In genomic region chr12:34219046-34219770, GRCh38 we compare ENCODE assay signal across 9 cellular contexts.
DNase-seq lines count a peak whose midpoint lies in the region; ATAC-seq and TF ChIP-seq lines count a peak whose summit lies in the region.
"Had no signal": no experiment of that assay in that cellular context is flagged by ENCODE, and none has a peak within 500 bp of the region (broad histone marks: within the 10 kb centered on the region; RNA-seq: fewer than 3 reads in every experiment).

No MANE protein-coding gene starts in this region.

- no peaks in the 10 kb centered on the region for H3K9me3 Mint-ChIP-seq in activated CD4-positive, alpha-beta T cell treated with anti-CD3 and anti-CD28 coated beads, Interleukin-2, amount 10 ng/mL, durations not matched to agents 24 days and 14 days
- peaks cover 49% of the 10 kb centered on the region for H3K9me3 Mint-ChIP-seq in WTC11

- H3K27ac ChIP-seq in right cardiac atrium (ENCODE audit: low read length) (no peak overlapping the region), subcutaneous abdominal adipose tissue (ENCODE audit: low read depth, low read length) (no peak overlapping the region), tibial nerve (no peak overlapping the region)

- H3K9ac ChIP-seq in subcutaneous abdominal adipose tissue (ENCODE audit: low read length in 5 of 5): peak overlapping the region in 2 of 5 donors; percentile 13 to 23

- ATAC-seq in right cardiac atrium (peak; percentile 40 to 48), WTC11 (no peak)

- TF ChIP-seq CTCF in WTC11 (IDR thresholded peaks at IDR 0.05) (no peak), tibial nerve (IDR thresholded peaks at IDR 0.05) (no peak)

- CTCF ChIA-PET in WTC11 (lab: Charles Lee): no interaction called here

- H3K27me3 Mint-ChIP-seq in activated CD4-positive, alpha-beta T cell treated with anti-CD3 and anti-CD28 coated beads, Interleukin-2, amount 10 ng/mL, durations not matched to agents 24 days and 14 days: peaks cover 9% of the 10 kb centered on the region
- peaks cover 5% of the 10 kb centered on the region; the same call in 1 of the 2 replicates for H3K27me3 Mint-ChIP-seq in WTC11 (ENCODE audit: low read depth)

- H3K4me3 ChIP-seq in right cardiac atrium (ENCODE audit: low read length) (peak overlapping the region; percentile 60), subcutaneous abdominal adipose tissue (ENCODE audit: low read depth in 1 of 5, low read length in 5 of 5) (peak overlapping the region; percentile 10 to 63 (median 56)), tibial nerve (peak overlapping the region in 2 of 4 donors; percentile 26 to 47)

- peak overlapping the region; percentile 80 for H3K27ac Mint-ChIP-seq in activated CD4-positive, alpha-beta T cell treated with anti-CD3 and anti-CD28 coated beads, Interleukin-2, amount 10 ng/mL, durations not matched to agents 24 days and 14 days
- no peak overlapping the region for H3K27ac Mint-ChIP-seq in WTC11
- H3K27ac Mint-ChIP-seq: nephron had no signal

- H3K36me3 ChIP-seq in subcutaneous abdominal adipose tissue (ENCODE audit: control insufficient read depth in 5 of 5, insufficient read depth in 5 of 5, low read length in 5 of 5): no peaks in the 10 kb centered on the region
- no peaks in the 10 kb centered on the region for H3K36me3 ChIP-seq in tibial nerve

- POLR2A ChIA-PET in WTC11 (lab: Charles Lee): no interaction called here

- H3K36me3 Mint-ChIP-seq in activated CD4-positive, alpha-beta T cell treated with anti-CD3 and anti-CD28 coated beads, Interleukin-2, amount 10 ng/mL, durations not matched to agents 24 days and 14 days (ENCODE audit: low read depth): no peaks in the 10 kb centered on the region
- peaks cover 57% of the 10 kb centered on the region for H3K36me3 Mint-ChIP-seq in WTC11

- no peaks in the 10 kb centered on the region for H3K4me1 ChIP-seq in right cardiac atrium (ENCODE audit: control insufficient read depth, insufficient read depth, low read length)
- H3K4me1 ChIP-seq in subcutaneous abdominal adipose tissue (ENCODE audit: control insufficient read depth in 5 of 5, insufficient read depth in 5 of 5, low read length in 5 of 5): peaks cover 0 to 11% (median 9%) of the 10 kb centered on the region in 5 donors
- peaks cover 0 to 9% (median 0%) of the 10 kb centered on the region in 4 donors for H3K4me1 ChIP-seq in tibial nerve

- H3K4me3 Mint-ChIP-seq in activated CD4-positive, alpha-beta T cell treated with anti-CD3 and anti-CD28 coated beads, Interleukin-2, amount 10 ng/mL, durations not matched to agents 24 days and 14 days: peak overlapping the region; percentile 89
- H3K4me3 Mint-ChIP-seq in WTC11: no peak overlapping the region
- H3K4me3 Mint-ChIP-seq: nephron had no signal

- TF ChIP-seq POLR2A in tibial nerve (IDR thresholded peaks at IDR 0.05): no peak

- intact Hi-C loops in activated CD4-positive, alpha-beta T cell treated with anti-CD3 and anti-CD28 coated beads, Interleukin-2, amount 10 ng/mL, durations not matched to agents 24 days and 14 days (cut with micrococcal nuclease): loop anchor here (5.0 kb wide), 1 partner anchor 197 kb away; the partner anchor contains the start of gene ALG10
- intact Hi-C loops in right cardiac atrium (cut with DNase I): loop anchor here (2.0 to 10.0 kb wide), 5 partner anchors 94 to 184 kb away; no protein-coding TSS in a partner anchor

- TF ChIP-seq EP300 in tibial nerve (IDR thresholded peaks at IDR 0.05): no peak

- no peak for DNase-seq in activated CD4-positive, alpha-beta T cell treated with anti-CD3 and anti-CD28 coated beads, Interleukin-2, amount 10 ng/mL, durations not matched to agents 24 days and 14 days
- no peak for DNase-seq in activated CD4-positive, alpha-beta T cell treated with anti-CD3 and anti-CD28 coated beads for 1 hour
- DNase-seq in NCI-H774 (lab: John Stamatoyannopoulos, UW): peak; percentile 24
- no peak for DNase-seq in right cardiac atrium
- no peak for DNase-seq in amniotic stem cell (lab: John Stamatoyannopoulos, UW)
- DNase-seq in WTC11 (ENCODE audit: low spot score): no peak
- DNase-seq in tibial nerve (ENCODE audit: low spot score in 2 of 2): no peak

- H3K27me3 ChIP-seq in right cardiac atrium (ENCODE audit: control insufficient read depth, insufficient read depth): no peaks in the 10 kb centered on the region
- peaks cover 3 to 12% (median 4%) of the 10 kb centered on the region in 5 donors for H3K27me3 ChIP-seq in subcutaneous abdominal adipose tissue (ENCODE audit: control insufficient read depth in 5 of 5, insufficient read depth in 4 of 5, low read length in 5 of 5)
- peaks cover 0 to 3% of the 10 kb centered on the region in 2 donors for H3K27me3 ChIP-seq in tibial nerve

- H3K4me1 Mint-ChIP-seq in activated CD4-positive, alpha-beta T cell treated with anti-CD3 and anti-CD28 coated beads, Interleukin-2, amount 10 ng/mL, durations not matched to agents 24 days and 14 days: peaks cover 8% of the 10 kb centered on the region
- no peaks in the 10 kb centered on the region for H3K4me1 Mint-ChIP-seq in WTC11
- H3K4me1 Mint-ChIP-seq: nephron had no signal

- WGBS in right cardiac atrium: 35% methylated on average over 42 of the region's 42 CpGs
- 58 to 63% methylated on average over 42 of the region's 42 CpGs for WGBS in tibial nerve, 2 donors

- H3K9me3 ChIP-seq in right cardiac atrium (ENCODE audit: control insufficient read depth, low read length) (no peaks in the 10 kb centered on the region), subcutaneous abdominal adipose tissue (ENCODE audit: control insufficient read depth in 5 of 5, low read length in 5 of 5) (no peaks in the 10 kb centered on the region), tibial nerve (no peaks in the 10 kb centered on the region)

TF ChIP-seq in WTC11, 78 proteins besides CTCF, POLR2A, EP300 and RAD21:
- TF ChIP-seq KAT7 (CRISPR knock-in tag; IDR thresholded peaks at IDR 0.05; ENCODE audit: borderline replicate concordance) (no peak), RELA (CRISPR knock-in tag; IDR thresholded peaks at IDR 0.05; ENCODE audit: borderline replicate concordance) (no peak), ZNF416 (CRISPR knock-in tag; IDR thresholded peaks at IDR 0.05) (no peak), EMX1 (CRISPR knock-in tag; IDR thresholded peaks at IDR 0.05) (no peak), FOXJ3 (CRISPR knock-in tag; IDR thresholded peaks at IDR 0.05; ENCODE audit: borderline replicate concordance) (no peak), IRF2 (CRISPR knock-in tag; IDR thresholded peaks at IDR 0.05; ENCODE audit: borderline replicate concordance, low read depth) (no peak), SMAD3 (CRISPR knock-in tag; IDR thresholded peaks at IDR 0.05; ENCODE audit: borderline replicate concordance) (no peak)
- TF ChIP-seq, protein P1, sequence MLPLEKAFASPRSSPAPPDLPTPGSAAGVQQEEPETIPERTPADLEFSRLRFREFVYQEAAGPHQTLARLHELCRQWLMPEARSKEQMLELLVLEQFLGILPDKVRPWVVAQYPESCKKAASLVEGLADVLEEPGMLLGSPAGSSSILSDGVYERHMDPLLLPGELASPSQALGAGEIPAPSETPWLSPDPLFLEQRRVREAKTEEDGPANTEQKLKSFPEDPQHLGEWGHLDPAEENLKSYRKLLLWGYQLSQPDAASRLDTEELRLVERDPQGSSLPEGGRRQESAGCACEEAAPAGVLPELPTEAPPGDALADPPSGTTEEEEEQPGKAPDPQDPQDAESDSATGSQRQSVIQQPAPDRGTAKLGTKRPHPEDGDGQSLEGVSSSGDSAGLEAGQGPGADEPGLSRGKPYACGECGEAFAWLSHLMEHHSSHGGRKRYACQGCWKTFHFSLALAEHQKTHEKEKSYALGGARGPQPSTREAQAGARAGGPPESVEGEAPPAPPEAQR (CRISPR knock-in tag; IDR thresholded peaks at IDR 0.05): no peak
- TF ChIP-seq, protein P2, sequence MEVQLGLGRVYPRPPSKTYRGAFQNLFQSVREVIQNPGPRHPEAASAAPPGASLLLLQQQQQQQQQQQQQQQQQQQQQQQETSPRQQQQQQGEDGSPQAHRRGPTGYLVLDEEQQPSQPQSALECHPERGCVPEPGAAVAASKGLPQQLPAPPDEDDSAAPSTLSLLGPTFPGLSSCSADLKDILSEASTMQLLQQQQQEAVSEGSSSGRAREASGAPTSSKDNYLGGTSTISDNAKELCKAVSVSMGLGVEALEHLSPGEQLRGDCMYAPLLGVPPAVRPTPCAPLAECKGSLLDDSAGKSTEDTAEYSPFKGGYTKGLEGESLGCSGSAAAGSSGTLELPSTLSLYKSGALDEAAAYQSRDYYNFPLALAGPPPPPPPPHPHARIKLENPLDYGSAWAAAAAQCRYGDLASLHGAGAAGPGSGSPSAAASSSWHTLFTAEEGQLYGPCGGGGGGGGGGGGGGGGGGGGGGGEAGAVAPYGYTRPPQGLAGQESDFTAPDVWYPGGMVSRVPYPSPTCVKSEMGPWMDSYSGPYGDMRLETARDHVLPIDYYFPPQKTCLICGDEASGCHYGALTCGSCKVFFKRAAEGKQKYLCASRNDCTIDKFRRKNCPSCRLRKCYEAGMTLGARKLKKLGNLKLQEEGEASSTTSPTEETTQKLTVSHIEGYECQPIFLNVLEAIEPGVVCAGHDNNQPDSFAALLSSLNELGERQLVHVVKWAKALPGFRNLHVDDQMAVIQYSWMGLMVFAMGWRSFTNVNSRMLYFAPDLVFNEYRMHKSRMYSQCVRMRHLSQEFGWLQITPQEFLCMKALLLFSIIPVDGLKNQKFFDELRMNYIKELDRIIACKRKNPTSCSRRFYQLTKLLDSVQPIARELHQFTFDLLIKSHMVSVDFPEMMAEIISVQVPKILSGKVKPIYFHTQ (CRISPR knock-in tag; IDR thresholded peaks at IDR 0.05): no peak
